ENCODE assay signal across 15 cellular contexts in genomic region chr5:179275381-179275878, GRCh38.
DNase-seq lines count a peak whose midpoint lies in the region; ATAC-seq and TF ChIP-seq lines count a peak whose summit lies in the region.
"Had no signal": no experiment of that assay in that cellular context is flagged by ENCODE, and none has a peak within 500 bp of the region (broad histone marks: within the 10 kb centered on the region; RNA-seq: fewer than 3 reads in every experiment).

No MANE protein-coding gene starts in this region.

- intact Hi-C loops in Right ventricle myocardium inferior (cut with DNase I) (no loop called here), cardiac septum (cut with DNase I) (no loop called here), right cardiac atrium (cut with DNase I) (no loop called here), prostate gland (cut with DNase I) (no loop called here), aorta (cut with DNase I) (no loop called here)

- H3K27me3 ChIP-seq in right cardiac atrium (ENCODE audit: control insufficient read depth, insufficient read depth) (no peaks in the 10 kb centered on the region), prostate gland (replicated peaks; ENCODE audit: insufficient read depth) (no peaks in the 10 kb centered on the region), aorta (ENCODE audit: control insufficient read depth in 1 of 2, insufficient read depth in 2 of 2, low read length in 1 of 2) (no peaks in the 10 kb centered on the region)

- peak overlapping the region; percentile 70 for H3K27ac ChIP-seq in right cardiac atrium (ENCODE audit: low read length)
- peak overlapping the region; percentile 38 to 50 for H3K27ac ChIP-seq in prostate gland
- H3K27ac ChIP-seq in aorta (ENCODE audit: low read depth in 1 of 2, low read length in 2 of 2), result peak overlapping the region in 1 of 2 donors; percentile 20
- H3K27ac ChIP-seq: A549 had no signal

- H3K4me3 ChIP-seq in right cardiac atrium (ENCODE audit: low read length) (no peak overlapping the region), prostate gland (no peak overlapping the region), aorta (ENCODE audit: low read length in 2 of 2) (no peak overlapping the region)
- H3K4me3 ChIP-seq: A549 had no signal

- no peak for TF ChIP-seq POLR2A in prostate gland (IDR thresholded peaks at IDR 0.05)

- no peaks in the 10 kb centered on the region for H3K36me3 ChIP-seq in prostate gland
- H3K36me3 ChIP-seq in aorta (ENCODE audit: control insufficient read depth in 1 of 2, insufficient read depth in 2 of 2, low read length in 1 of 2), result no peaks in the 10 kb centered on the region

- peak; percentile 60 for DNase-seq in Right ventricle myocardium inferior (ENCODE audit: missing footprints)
- DNase-seq in cardiac septum (ENCODE audit: low spot score), result no peak
- peak in 2 of 3 donors; percentile 63 to 71 for DNase-seq in right cardiac atrium
- DNase-seq in prostate gland (ENCODE audit: low spot score), result no peak
- DNase-seq in aorta, result peak; percentile 47 to 73
- no peak for DNase-seq in NCI-H524 (lab: John Stamatoyannopoulos, UW)
- DNase-seq in islet precursor cell, result no peak
- DNase-seq in activated T-cell treated with anti-CD3 and anti-CD28 coated beads, Interleukin-2, amount 50 U/mL, for 48 hours, result no peak
- DNase-seq: activated CD4-positive, alpha-beta T cell treated with anti-CD3 and anti-CD28 coated beads for 4 hours; activated T-cell treated with anti-CD3 and anti-CD28 coated beads, Interleukin-2, amount 50 U/mL, for 72 hours; Calu3; NCI-H2227 treated with DMSO at 0.1 percent for 48 hours; OCI-M1; T-cell had no signal

- TF ChIP-seq CTCF in prostate gland (IDR thresholded peaks at IDR 0.05), result no peak

- H3K9me3 ChIP-seq in right cardiac atrium (ENCODE audit: control insufficient read depth, low read length) (no peaks in the 10 kb centered on the region), prostate gland (no peaks in the 10 kb centered on the region), aorta (ENCODE audit: control insufficient read depth, low read length) (no peaks in the 10 kb centered on the region)

- ATAC-seq in Right ventricle myocardium inferior (no peak), right cardiac atrium (peak in 1 of 2 donors; percentile 4), aorta (ENCODE audit: low FRiP score) (peak; percentile 31)
- ATAC-seq: A549; activated T-cell treated with anti-CD3 and anti-CD28 coated beads, Interleukin-2, amount 50 U/mL, for 72 hours; T-cell had no signal

- peaks cover 4% of the 10 kb centered on the region for H3K4me1 ChIP-seq in right cardiac atrium (ENCODE audit: control insufficient read depth, insufficient read depth, low read length)
- H3K4me1 ChIP-seq in prostate gland (replicated peaks), result no peaks in the 10 kb centered on the region
- no peaks in the 10 kb centered on the region for H3K4me1 ChIP-seq in aorta (ENCODE audit: control insufficient read depth in 1 of 2, insufficient read depth in 2 of 2, low read length in 2 of 2)
- H3K4me1 ChIP-seq: A549 had no signal

- 76% methylated on average over 15 of the region's 15 CpGs for WGBS in right cardiac atrium
- whole genome bisulfite sequencing in prostate gland, result 82% methylated on average over 15 of the region's 15 CpGs
- 77 to 82% methylated on average over 15 of the region's 15 CpGs for WGBS in aorta, 2 donors

Comparison
In these comparisons a context has a peak if more than half of its experiments do, and no peak if none do; other contexts are left out.
1. DNase-seq: peak in Right ventricle myocardium inferior (single experiment), right cardiac atrium (2 of 3) and aorta (2 of 2); none in cardiac septum (single experiment), prostate gland (single experiment), NCI-H524 (0 of 2), islet precursor cell (single experiment) and activated T-cell treated with anti-CD3 and anti-CD28 coated beads, Interleukin-2, amount 50 U/mL, for 48 hours (0 of 2).